Comparison of ENCODE assay signal across 8 cellular contexts in the genomic region with DNA sequence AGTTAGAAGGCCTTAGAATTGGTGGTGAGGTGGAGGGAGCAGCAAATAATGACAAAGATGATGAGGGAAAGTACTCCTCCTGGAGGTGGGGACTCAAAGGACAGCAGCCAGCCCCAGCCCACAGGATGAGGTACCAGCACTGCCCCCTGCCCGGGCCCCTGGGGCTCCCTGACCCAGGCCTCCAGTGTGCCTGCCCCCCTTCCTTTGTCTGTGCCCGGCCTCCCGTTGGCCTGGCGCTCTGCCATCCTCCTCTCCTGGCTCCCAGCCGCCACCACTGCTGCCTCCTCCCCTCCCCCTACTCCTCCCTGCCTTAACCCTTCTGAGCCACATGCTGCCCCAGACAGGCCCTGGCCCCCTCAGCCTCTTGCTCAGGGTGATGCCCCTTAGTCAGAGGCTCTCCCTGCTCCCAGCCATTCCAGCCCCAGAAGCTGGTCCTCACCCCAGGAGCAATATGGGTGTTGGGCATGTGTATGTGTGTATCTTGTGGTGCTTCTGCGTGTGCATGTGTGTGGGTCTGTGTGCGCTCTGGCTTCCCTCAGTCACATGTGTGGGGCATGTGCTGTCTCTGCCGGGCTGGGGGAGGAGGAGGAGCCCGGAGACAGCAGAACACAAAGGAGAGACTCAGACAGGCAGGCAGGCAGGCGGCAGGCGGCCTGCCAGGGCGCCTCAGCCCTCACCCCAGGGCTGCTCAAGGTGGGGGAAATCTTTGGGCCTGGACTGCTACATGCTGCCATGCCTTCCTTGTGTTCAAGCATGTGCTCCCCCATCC. TPM values are rescaled to one million over a fixed set of nuclear protein-coding genes. Genes with fewer than 3 reads are reported as not detected.
A peak's percentile ranks its signal among the peaks of the same experiment; 100 is the strongest.
DNase-seq lines count a peak whose midpoint lies in the region; ATAC-seq, FAIRE-seq and TF ChIP-seq lines count a peak whose summit lies in the region.

No MANE protein-coding gene starts in this region.

- CTCF ChIA-PET in HepG2 (lab: Yijun Ruan, JAX; ENCODE audit: low intra/inter-chr PET ratio, low total read pairs): no interaction called here

- peak; percentile 46 to 67 for DNase-seq in NCI-H524 (lab: John Stamatoyannopoulos, UW)
- no peak for DNase-seq in NCI-H524 treated with DMSO at 0.1 percent for 48 hours (lab: John Stamatoyannopoulos, UW)
- peak; percentile 72 for DNase-seq in NCI-H2227 (lab: John Stamatoyannopoulos, UW; ENCODE audit: unreplicated experiment)
- peak; percentile 40 to 43 for DNase-seq in activated CD4-positive, alpha-beta T cell treated with anti-CD3 and anti-CD28 coated beads for 24 hours (ENCODE audit: low read depth in 2 of 2)
- DNase-seq in HepG2 (ENCODE audit: low spot score): peak; percentile 78
- peak; percentile 42 to 47 for DNase-seq in stimulated activated CD4-positive, alpha-beta T cell treated with anti-CD3 and anti-CD28 coated beads, Interleukin-2, amount 100 ng/mL, for 48 hours

- H3K4me1 ChIP-seq in HepG2 (ENCODE audit: insufficient read depth, low read length): peaks cover 80% of the 10 kb centered on the region

- peak overlapping the region; percentile 52 for H3K9ac ChIP-seq in HepG2 (ENCODE audit: insufficient read depth, low read depth, low read length)

- H3K27ac Mint-ChIP-seq in dendritic cell treated with granulocyte-macrophage colony-stimulating factor and Interleukin-4, amounts not matched to agents 40 ng/mL and 50 ng/mL, for 4 days: peak overlapping the region; percentile 91

- peaks cover 25% of the 10 kb centered on the region for H3K36me3 Mint-ChIP-seq in dendritic cell treated with granulocyte-macrophage colony-stimulating factor and Interleukin-4, amounts not matched to agents 40 ng/mL and 50 ng/mL, for 4 days (ENCODE audit: low read depth)

- POLR2A ChIA-PET in HepG2 (lab: Yijun Ruan, JAX): interaction anchor here (1.4 kb wide), 1 partner anchor 62 kb away, joined by 3 read pairs; a partner anchor contains a TSS

- H3K27me3 ChIP-seq in HepG2 (ENCODE audit: control insufficient read depth in 1 of 2, insufficient read depth in 2 of 2, low read length in 2 of 2): peaks cover 0 to 7% of the 10 kb centered on the region in 2 experiments; a peak in 2 of 5 replicates

- H3K4me1 Mint-ChIP-seq in dendritic cell treated with granulocyte-macrophage colony-stimulating factor and Interleukin-4, amounts not matched to agents 40 ng/mL and 50 ng/mL, for 4 days (ENCODE audit: low read depth): peaks cover 78% of the 10 kb centered on the region

- intact Hi-C loops in dendritic cell treated with granulocyte-macrophage colony-stimulating factor and Interleukin-4, amounts not matched to agents 40 ng/mL and 50 ng/mL, for 4 days (cut with micrococcal nuclease): loop anchor here (5.0 kb wide), 1 partner anchor 50 kb away; a partner anchor contains a TSS
- intact Hi-C loops in HepG2 (cut with micrococcal nuclease; ENCODE audit: unreplicated experiment): loop anchor here (5.0 kb wide), 1 partner anchor 50 kb away; a partner anchor contains a TSS

- H3K27ac ChIP-seq in HepG2 (ENCODE audit: extremely low read length, insufficient read depth, low read length): no peak overlapping the region

- no peaks in the 10 kb centered on the region for H3K9me3 ChIP-seq in HepG2 (ENCODE audit: low read length)

- peak overlapping the region; percentile 96 for H3K4me2 ChIP-seq in HepG2 (ENCODE audit: low read depth, low read length)

- peak overlapping the region; percentile 10 to 52 (median 21); a peak in 4 of 6 replicates for H3K4me3 ChIP-seq in HepG2 (replicated peaks in 1 of 3; ENCODE audit: insufficient read depth in 1 of 3, low read depth in 2 of 3, low read length in 3 of 3)

- TF ChIP-seq EP300 in HepG2 (IDR thresholded peaks at IDR 0.05; ENCODE audit: low read depth in 2 of 2, low read length in 2 of 2) (peak in 1 of 2 experiments; percentile 37; a peak in 1 of 4 replicates), HepG2 (CRISPR knock-in tag; IDR thresholded peaks at IDR 0.05; ENCODE audit: borderline replicate concordance) (no peak)

- no peak for TF ChIP-seq POLR2A in HepG2 (IDR thresholded peaks at IDR 0.05; ENCODE audit: insufficient read depth in 1 of 2, low read depth in 2 of 2, low read length in 2 of 2)

- BruUV-seq in HepG2 (replicated peaks; lab: Mats Ljungman, UMichigan): no TSS peak

- FAIRE-seq in HepG2 (lab: Jason Lieb, UNC): peak; percentile 46

- H4K20me1 ChIP-seq in HepG2 (ENCODE audit: insufficient read depth, low read length): peaks cover 5% of the 10 kb centered on the region; the same call in 1 of the 2 replicates

- in situ Hi-C loops in HepG2 (cut with HindIII; ENCODE audit: extremely low pct_ligation_motif_present, low pct_unique_long_range_greater_than_20kb): no loop called here

- TF ChIP-seq CTCF in HepG2 (CRISPR knock-in tag; IDR thresholded peaks at IDR 0.05): peak; percentile 43; the same call in 1 of the 2 replicates

- ATAC-seq in HepG2 (peak; percentile 38), GM18502 (IDR thresholded peaks at IDR 0.05; ENCODE audit: poor library complexity, unreplicated experiment) (no peak)

- H3K36me3 ChIP-seq in HepG2 (replicated peaks in 1 of 2; ENCODE audit: control insufficient read depth in 1 of 2, insufficient read depth in 2 of 2, low read length in 2 of 2): no peaks in the 10 kb centered on the region

- H3K9me3 Mint-ChIP-seq in dendritic cell treated with granulocyte-macrophage colony-stimulating factor and Interleukin-4, amounts not matched to agents 40 ng/mL and 50 ng/mL, for 4 days: no peaks in the 10 kb centered on the region

- H3K27me3 Mint-ChIP-seq in dendritic cell treated with granulocyte-macrophage colony-stimulating factor and Interleukin-4, amounts not matched to agents 40 ng/mL and 50 ng/mL, for 4 days: no peaks in the 10 kb centered on the region

- H3K79me2 ChIP-seq in HepG2 (ENCODE audit: insufficient read depth, low read length): peaks cover 18% of the 10 kb centered on the region

- no peak overlapping the region for H2AFZ ChIP-seq in HepG2 (ENCODE audit: low read length)

- WGBS in HepG2 (ENCODE audit: low lambda C conversion rate): 5% methylated on average over 9 of the region's 12 CpGs

- peak; percentile 16; the same call in 1 of the 2 replicates for TF ChIP-seq RAD21 in HepG2 (CRISPR knock-in tag; IDR thresholded peaks at IDR 0.05)

- H3K4me3 Mint-ChIP-seq in dendritic cell treated with granulocyte-macrophage colony-stimulating factor and Interleukin-4, amounts not matched to agents 40 ng/mL and 50 ng/mL, for 4 days: peak overlapping the region; percentile 96

RNA-seq across cellular contexts. Expression of a gene that starts 2.6 kb away (rescaled TPM):
- total RNA-seq in HepG2 (2016; rRNA removed; fragmentation: Illumina TruSeq; extraction: Trizol): 13.2 and 17.2 TPM in 2 replicates
- 2.0 and 2.5 TPM in 2 replicates for total RNA-seq in HepG2 (2016; cell fraction: cytosol; rRNA removed; fragmentation: Illumina TruSeq; extraction: Trizol; ENCODE audit: low read depth)
- total RNA-seq in HepG2 (2016; cell fraction: insoluble cytoplasmic fraction; rRNA removed; fragmentation: Illumina TruSeq; extraction: Trizol): 10.9 and 17.8 TPM in 2 replicates
- 7.2 and 8.2 TPM in 2 replicates for total RNA-seq in HepG2 (2016; cell fraction: membrane; rRNA removed; fragmentation: Illumina TruSeq; extraction: Trizol)
- total RNA-seq in HepG2 (2016; cell fraction: nucleus; rRNA removed; fragmentation: Illumina TruSeq; extraction: Trizol): 16.0 and 18.2 TPM in 2 replicates
- 45.5 and 52.2 TPM in 2 replicates for polyA plus RNA-seq in HepG2 (2011; rRNA removed)
- polyA plus RNA-seq in HepG2 (2011; cell fraction: cytosol; rRNA removed): 23.6 and 27.6 TPM in 2 replicates
- polyA plus RNA-seq in HepG2 (2011; cell fraction: nucleus; rRNA removed): 182 and 199 TPM in 2 replicates
- 20.4 and 24.8 TPM in 2 replicates for polyA plus RNA-seq in HepG2 (2012)
- polyA plus RNA-seq in HepG2 (2016; cell fraction: cytosol; fragmentation: Illumina TruSeq; extraction: Trizol; ENCODE audit: low read depth): 2.1 and 2.6 TPM in 2 replicates
- polyA plus RNA-seq in HepG2 (2016; cell fraction: insoluble cytoplasmic fraction; fragmentation: Illumina TruSeq; extraction: Trizol; ENCODE audit: low read depth): 15.0 and 17.5 TPM in 2 replicates
- polyA plus RNA-seq in HepG2 (2016; cell fraction: membrane; fragmentation: Illumina TruSeq; extraction: Trizol; ENCODE audit: low read depth): 5.5 and 5.8 TPM in 2 replicates
- 49.4 and 52.8 TPM in 2 replicates for polyA plus RNA-seq in HepG2 (2016; cell fraction: nucleus; fragmentation: Illumina TruSeq; extraction: Trizol; ENCODE audit: insufficient read depth, low read depth)
- 61.4 and 104 TPM in 2 replicates for polyA minus RNA-seq in HepG2 (2011; rRNA and poly(A)+ RNA removed; ENCODE audit: low replicate concordance)
- 17.4 and 19.1 TPM in 2 replicates for polyA minus RNA-seq in HepG2 (2011; cell fraction: cytosol; rRNA and poly(A)+ RNA removed)
- polyA minus RNA-seq in HepG2 (2011; cell fraction: nucleus; rRNA and poly(A)+ RNA removed): 34.2 and 39.5 TPM in 2 replicates

RNA-seq across cellular contexts. Expression of a gene that starts 15.3 kb away (rescaled TPM):
- 19.0 and 24.2 TPM in 2 replicates for total RNA-seq in HepG2 (2016; rRNA removed; fragmentation: Illumina TruSeq; extraction: Trizol)
- 7.2 and 10.9 TPM in 2 replicates for total RNA-seq in HepG2 (2016; cell fraction: cytosol; rRNA removed; fragmentation: Illumina TruSeq; extraction: Trizol; ENCODE audit: low read depth)
- 16.2 and 25.6 TPM in 2 replicates for total RNA-seq in HepG2 (2016; cell fraction: insoluble cytoplasmic fraction; rRNA removed; fragmentation: Illumina TruSeq; extraction: Trizol)
- total RNA-seq in HepG2 (2016; cell fraction: membrane; rRNA removed; fragmentation: Illumina TruSeq; extraction: Trizol): 10.3 and 12.7 TPM in 2 replicates
- total RNA-seq in HepG2 (2016; cell fraction: nucleus; rRNA removed; fragmentation: Illumina TruSeq; extraction: Trizol): 31.9 and 36.2 TPM in 2 replicates
- polyA plus RNA-seq in HepG2 (2011; rRNA removed): 18.7 and 21.3 TPM in 2 replicates
- polyA plus RNA-seq in HepG2 (2011; cell fraction: cytosol; rRNA removed): 7.1 and 7.2 TPM in 2 replicates
- polyA plus RNA-seq in HepG2 (2011; cell fraction: nucleus; rRNA removed): 57.6 and 66.0 TPM in 2 replicates
- 21.1 and 29.8 TPM in 2 replicates for polyA plus RNA-seq in HepG2 (2012)
- 2.5 and 2.9 TPM in 2 replicates for polyA plus RNA-seq in HepG2 (2016; cell fraction: cytosol; fragmentation: Illumina TruSeq; extraction: Trizol; ENCODE audit: low read depth)
- polyA plus RNA-seq in HepG2 (2016; cell fraction: insoluble cytoplasmic fraction; fragmentation: Illumina TruSeq; extraction: Trizol; ENCODE audit: low read depth): 21.7 and 29.6 TPM in 2 replicates
- 4.7 and 6.5 TPM in 2 replicates for polyA plus RNA-seq in HepG2 (2016; cell fraction: membrane; fragmentation: Illumina TruSeq; extraction: Trizol; ENCODE audit: low read depth)
- polyA plus RNA-seq in HepG2 (2016; cell fraction: nucleus; fragmentation: Illumina TruSeq; extraction: Trizol; ENCODE audit: insufficient read depth, low read depth): 102 and 107 TPM in 2 replicates
- polyA minus RNA-seq in HepG2 (2011; rRNA and poly(A)+ RNA removed; ENCODE audit: low replicate concordance): 68.7 and 95.3 TPM in 2 replicates
- 12.3 and 14.3 TPM in 2 replicates for polyA minus RNA-seq in HepG2 (2011; cell fraction: cytosol; rRNA and poly(A)+ RNA removed)
- 42.9 and 47.7 TPM in 2 replicates for polyA minus RNA-seq in HepG2 (2011; cell fraction: nucleus; rRNA and poly(A)+ RNA removed)

RNA-seq across cellular contexts. Expression of a gene that starts 34.6 kb away (rescaled TPM):
- 81.0 and 102 TPM in 2 replicates for total RNA-seq in HepG2 (2016; rRNA removed; fragmentation: Illumina TruSeq; extraction: Trizol)
- total RNA-seq in HepG2 (2016; cell fraction: cytosol; rRNA removed; fragmentation: Illumina TruSeq; extraction: Trizol; ENCODE audit: low read depth): 17.2 and 19.9 TPM in 2 replicates
- total RNA-seq in HepG2 (2016; cell fraction: insoluble cytoplasmic fraction; rRNA removed; fragmentation: Illumina TruSeq; extraction: Trizol): 80.9 and 91.8 TPM in 2 replicates
- 26.9 and 30.0 TPM in 2 replicates for total RNA-seq in HepG2 (2016; cell fraction: membrane; rRNA removed; fragmentation: Illumina TruSeq; extraction: Trizol)
- 53.2 and 53.8 TPM in 2 replicates for total RNA-seq in HepG2 (2016; cell fraction: nucleus; rRNA removed; fragmentation: Illumina TruSeq; extraction: Trizol)
- 47.9 and 50.6 TPM in 2 replicates for polyA plus RNA-seq in HepG2 (2011; rRNA removed)
- 40.3 and 62.0 TPM in 2 replicates for polyA plus RNA-seq in HepG2 (2011; cell fraction: cytosol; rRNA removed)
- 33.5 and 37.8 TPM in 2 replicates for polyA plus RNA-seq in HepG2 (2011; cell fraction: nucleus; rRNA removed)
- 54.4 and 57.6 TPM in 2 replicates for polyA plus RNA-seq in HepG2 (2012)
- 9.9 and 10.0 TPM in 2 replicates for polyA plus RNA-seq in HepG2 (2016; cell fraction: cytosol; fragmentation: Illumina TruSeq; extraction: Trizol; ENCODE audit: low read depth)
- polyA plus RNA-seq in HepG2 (2016; cell fraction: insoluble cytoplasmic fraction; fragmentation: Illumina TruSeq; extraction: Trizol; ENCODE audit: low read depth): 121 and 139 TPM in 2 replicates
- 22.5 and 24.8 TPM in 2 replicates for polyA plus RNA-seq in HepG2 (2016; cell fraction: membrane; fragmentation: Illumina TruSeq; extraction: Trizol; ENCODE audit: low read depth)
- 109 and 124 TPM in 2 replicates for polyA plus RNA-seq in HepG2 (2016; cell fraction: nucleus; fragmentation: Illumina TruSeq; extraction: Trizol; ENCODE audit: insufficient read depth, low read depth)
- 29.3 and 125 TPM in 2 replicates for polyA minus RNA-seq in HepG2 (2011; rRNA and poly(A)+ RNA removed; ENCODE audit: low replicate concordance)
- 38.1 and 41.4 TPM in 2 replicates for polyA minus RNA-seq in HepG2 (2011; cell fraction: cytosol; rRNA and poly(A)+ RNA removed)
- 17.3 and 24.7 TPM in 2 replicates for polyA minus RNA-seq in HepG2 (2011; cell fraction: nucleus; rRNA and poly(A)+ RNA removed)

RNA-seq across cellular contexts. Expression of a gene that starts 52.4 kb away (rescaled TPM):
- 14.9 and 15.1 TPM in 2 replicates for total RNA-seq in HepG2 (2016; rRNA removed; fragmentation: Illumina TruSeq; extraction: Trizol)
- total RNA-seq in HepG2 (2016; cell fraction: cytosol; rRNA removed; fragmentation: Illumina TruSeq; extraction: Trizol; ENCODE audit: low read depth): 1.0 and 1.9 TPM in 2 replicates
- 14.4 and 15.1 TPM in 2 replicates for total RNA-seq in HepG2 (2016; cell fraction: insoluble cytoplasmic fraction; rRNA removed; fragmentation: Illumina TruSeq; extraction: Trizol)
- 3.8 and 4.1 TPM in 2 replicates for total RNA-seq in HepG2 (2016; cell fraction: membrane; rRNA removed; fragmentation: Illumina TruSeq; extraction: Trizol)
- total RNA-seq in HepG2 (2016; cell fraction: nucleus; rRNA removed; fragmentation: Illumina TruSeq; extraction: Trizol): 7.6 and 8.1 TPM in 2 replicates
- polyA plus RNA-seq in HepG2 (2011; rRNA removed): 2.9 and 4.2 TPM in 2 replicates
- 3.7 and 4.1 TPM in 2 replicates for polyA plus RNA-seq in HepG2 (2011; cell fraction: cytosol; rRNA removed)
- polyA plus RNA-seq in HepG2 (2011; cell fraction: nucleus; rRNA removed): 3.6 TPM in 2 replicates
- polyA plus RNA-seq in HepG2 (2012): 4.0 and 4.1 TPM in 2 replicates
- 0.47 and 0.53 TPM in 2 replicates for polyA plus RNA-seq in HepG2 (2016; cell fraction: cytosol; fragmentation: Illumina TruSeq; extraction: Trizol; ENCODE audit: low read depth)
- 9.3 and 10.5 TPM in 2 replicates for polyA plus RNA-seq in HepG2 (2016; cell fraction: insoluble cytoplasmic fraction; fragmentation: Illumina TruSeq; extraction: Trizol; ENCODE audit: low read depth)
- polyA plus RNA-seq in HepG2 (2016; cell fraction: membrane; fragmentation: Illumina TruSeq; extraction: Trizol; ENCODE audit: low read depth): 0.76 and 1.3 TPM in 2 replicates
- polyA plus RNA-seq in HepG2 (2016; cell fraction: nucleus; fragmentation: Illumina TruSeq; extraction: Trizol; ENCODE audit: insufficient read depth, low read depth): 5.4 and 6.0 TPM in 2 replicates
- polyA minus RNA-seq in HepG2 (2011; rRNA and poly(A)+ RNA removed; ENCODE audit: low replicate concordance): 14.1 and 24.9 TPM in 2 replicates
- polyA minus RNA-seq in HepG2 (2011; cell fraction: cytosol; rRNA and poly(A)+ RNA removed): 5.7 and 6.4 TPM in 2 replicates
- 7.0 and 7.1 TPM in 2 replicates for polyA minus RNA-seq in HepG2 (2011; cell fraction: nucleus; rRNA and poly(A)+ RNA removed)
